Comparison of ENCODE assay signal across 9 cellular contexts in genomic region chr3:15295506-15295905, GRCh38. TPM values are rescaled to one million over a fixed set of nuclear protein-coding genes. Genes with fewer than 3 reads are reported as not detected.
DNase-seq lines count a peak whose midpoint lies in the region; ATAC-seq, FAIRE-seq and TF ChIP-seq lines count a peak whose summit lies in the region.
"Had no signal": no experiment of that assay in that cellular context is flagged by ENCODE, and none has a peak within 500 bp of the region (broad histone marks: within the 10 kb centered on the region; RNA-seq: fewer than 3 reads in every experiment).

No MANE protein-coding gene starts in this region.

- no peak overlapping the region for H3K4me3 Mint-ChIP-seq in T-helper 1 cell treated with Interleukin-12 subunit alpha and Interleukin-12 subunit beta and Interleukin-4 antibody, amounts not matched to agents 30 μg/mL and 1 μg/mL, for 36 hours
- H3K4me3 Mint-ChIP-seq in astrocyte (ENCODE audit: unreplicated experiment) (no peak overlapping the region), Calu3 (ENCODE audit: low read depth, unreplicated experiment) (no peak overlapping the region)

- no peak for TF ChIP-seq CTCF in astrocyte (IDR thresholded peaks at IDR 0.05; ENCODE audit: insufficient read depth, low read depth, low read length)
- no peak for TF ChIP-seq CTCF in tibial nerve (IDR thresholded peaks at IDR 0.05)
- TF ChIP-seq CTCF in Calu3 (IDR thresholded peaks at IDR 0.05; ENCODE audit: unreplicated experiment), result no peak

- 25 to 34% methylated on average over 6 of the region's 6 CpGs for WGBS in tibial nerve, 2 donors

- no peak for FAIRE-seq in astrocyte (lab: Jason Lieb, UNC)
- FAIRE-seq: A204.1 had no signal

- TF ChIP-seq EP300 in tibial nerve (IDR thresholded peaks at IDR 0.05), result peak; percentile 77 to 97

- DNase-seq in T-helper 1 cell (no peak), astrocyte (ENCODE audit: low read depth) (peak; percentile 95), left lobe of liver (ENCODE audit: low spot score) (no peak), tibial nerve (ENCODE audit: low spot score in 2 of 2) (peak in 1 of 2 donors; percentile 80), Calu3 (no peak)

- H3K27me3 ChIP-seq in astrocyte (ENCODE audit: insufficient read depth, low read length) (no peaks in the 10 kb centered on the region), tibial nerve (no peaks in the 10 kb centered on the region)

- H4K20me1 ChIP-seq in astrocyte (ENCODE audit: insufficient read depth, low read length), result peaks cover 43% of the 10 kb centered on the region

- H3K79me2 ChIP-seq in astrocyte (ENCODE audit: insufficient read depth, low read length), result peaks cover 36% of the 10 kb centered on the region

- ATAC-seq in left lobe of liver, result peak; percentile 12
- no peak for ATAC-seq in HG03469 (IDR thresholded peaks at IDR 0.05; ENCODE audit: unreplicated experiment)
- no peak for ATAC-seq in HG03039 (IDR thresholded peaks at IDR 0.05; ENCODE audit: unreplicated experiment)

- CTCF ChIA-PET in Calu3 (lab: Charles Lee), result no interaction called here

- TF ChIP-seq POLR2A in tibial nerve (IDR thresholded peaks at IDR 0.05), result no peak

- peaks cover 71% of the 10 kb centered on the region for H3K4me1 Mint-ChIP-seq in T-helper 1 cell treated with Interleukin-12 subunit alpha and Interleukin-12 subunit beta and Interleukin-4 antibody, amounts not matched to agents 30 μg/mL and 1 μg/mL, for 36 hours (ENCODE audit: low read depth)
- H3K4me1 Mint-ChIP-seq in astrocyte (ENCODE audit: low read depth, unreplicated experiment), result peaks cover 12% of the 10 kb centered on the region
- no peaks in the 10 kb centered on the region for H3K4me1 Mint-ChIP-seq in Calu3 (ENCODE audit: low read depth, unreplicated experiment)

- BruUV-seq in Calu3 (replicated peaks; lab: Mats Ljungman, UMichigan), result no TSS peak

- H3K9ac ChIP-seq in astrocyte (ENCODE audit: low read length), result peak overlapping the region; percentile 34

- H3K27me3 Mint-ChIP-seq in T-helper 1 cell treated with Interleukin-12 subunit alpha and Interleukin-12 subunit beta and Interleukin-4 antibody, amounts not matched to agents 30 μg/mL and 1 μg/mL, for 36 hours (ENCODE audit: low read depth), result no peaks in the 10 kb centered on the region
- H3K27me3 Mint-ChIP-seq in astrocyte (ENCODE audit: low read depth, unreplicated experiment), result no peaks in the 10 kb centered on the region
- no peaks in the 10 kb centered on the region for H3K27me3 Mint-ChIP-seq in Calu3 (ENCODE audit: unreplicated experiment)

- peak overlapping the region; percentile 57 for H3K27ac Mint-ChIP-seq in T-helper 1 cell treated with Interleukin-12 subunit alpha and Interleukin-12 subunit beta and Interleukin-4 antibody, amounts not matched to agents 30 μg/mL and 1 μg/mL, for 36 hours
- H3K27ac Mint-ChIP-seq in astrocyte (ENCODE audit: unreplicated experiment), result no peak overlapping the region
- no peak overlapping the region for H3K27ac Mint-ChIP-seq in Calu3 (ENCODE audit: unreplicated experiment)

- H3K4me1 ChIP-seq in astrocyte (ENCODE audit: insufficient read depth, low read length), result peaks cover 34% of the 10 kb centered on the region
- H3K4me1 ChIP-seq in tibial nerve, result peaks cover 0 to 97% (median 58%) of the 10 kb centered on the region in 4 donors

- H3K36me3 ChIP-seq in astrocyte (ENCODE audit: insufficient read depth, low read length) (no peaks in the 10 kb centered on the region), tibial nerve (peaks cover 0 to 1% (median 0%) of the 10 kb centered on the region in 3 donors)

- H2AFZ ChIP-seq in astrocyte (ENCODE audit: low read depth, low read length), result no peak overlapping the region

- H3K4me2 ChIP-seq in astrocyte (ENCODE audit: low read length), result peak overlapping the region; percentile 58

- no peaks in the 10 kb centered on the region for H3K9me3 Mint-ChIP-seq in T-helper 1 cell treated with Interleukin-12 subunit alpha and Interleukin-12 subunit beta and Interleukin-4 antibody, amounts not matched to agents 30 μg/mL and 1 μg/mL, for 36 hours
- H3K9me3 Mint-ChIP-seq in astrocyte (ENCODE audit: unreplicated experiment) (no peaks in the 10 kb centered on the region), Calu3 (ENCODE audit: low read depth, unreplicated experiment) (no peaks in the 10 kb centered on the region)

- peak overlapping the region; percentile 67 for H3K27ac ChIP-seq in astrocyte (ENCODE audit: low read depth, low read length)
- peak overlapping the region; percentile 16 to 95 (median 86) for H3K27ac ChIP-seq in tibial nerve

- H3K9me3 ChIP-seq in astrocyte (ENCODE audit: insufficient read depth, low read depth, low read length) (no peaks in the 10 kb centered on the region), tibial nerve (no peaks in the 10 kb centered on the region)

- no peak overlapping the region for H3K4me3 ChIP-seq in astrocyte (ENCODE audit: insufficient read depth, low read depth, low read length)
- no peak overlapping the region for H3K4me3 ChIP-seq in tibial nerve

- peaks cover 50% of the 10 kb centered on the region for H3K36me3 Mint-ChIP-seq in T-helper 1 cell treated with Interleukin-12 subunit alpha and Interleukin-12 subunit beta and Interleukin-4 antibody, amounts not matched to agents 30 μg/mL and 1 μg/mL, for 36 hours (ENCODE audit: low read depth)
- H3K36me3 Mint-ChIP-seq in astrocyte (ENCODE audit: low read depth, unreplicated experiment) (peaks cover 27% of the 10 kb centered on the region), Calu3 (ENCODE audit: insufficient read depth, unreplicated experiment) (no peaks in the 10 kb centered on the region)

- intact Hi-C loops in Calu3 (cut with micrococcal nuclease; ENCODE audit: unreplicated experiment), result no loop called here

RNA-seq across cellular contexts. Expression of gene SH3BP5, which starts 36.9 kb away (rescaled TPM):
- total RNA-seq in astrocyte (25.2 and 27.5 TPM in 2 replicates), left lobe of liver (10.5 TPM), tibial nerve (100 to 1,000 TPM in 3 of 4 donors, 10 to 100 TPM in 1; 99.0 to 113 (median 105) TPM), Calu3 (2022) (4.0 and 4.2 TPM in 2 replicates)
